In the genomic region with DNA sequence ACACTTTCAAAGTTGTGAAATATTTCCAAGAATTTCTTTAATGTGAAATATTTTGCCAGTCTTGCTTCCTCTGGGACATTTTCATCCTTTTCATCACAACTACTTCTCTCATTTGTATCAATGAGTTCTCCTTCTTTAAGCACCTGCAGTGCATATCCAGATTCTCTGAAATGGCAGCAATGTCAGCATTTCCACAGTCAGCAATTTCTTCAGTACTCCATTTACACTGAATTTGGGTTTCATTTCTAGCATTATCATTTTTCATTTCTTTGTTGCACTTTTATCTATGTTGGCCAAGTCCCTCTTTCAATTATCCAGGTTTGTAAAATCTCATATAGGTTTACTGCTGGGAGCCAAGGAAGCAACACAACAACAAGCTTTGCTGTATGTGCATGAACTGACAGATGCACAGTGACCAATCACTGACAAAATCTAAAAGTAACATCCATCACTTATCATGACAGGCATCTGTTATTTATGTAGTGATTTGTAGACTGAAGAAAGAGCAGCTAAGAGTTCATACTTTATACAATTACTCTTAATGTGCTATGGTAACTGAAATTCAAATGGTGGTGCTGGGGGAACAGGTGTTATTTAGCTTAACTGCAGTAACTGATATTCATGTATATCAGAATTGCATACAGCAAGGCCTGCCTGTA, we compare ENCODE assay signal across 23 cellular contexts. TPM values are rescaled to one million over a fixed set of nuclear protein-coding genes. Genes with fewer than 3 reads are reported as not detected.
DNase-seq lines count a peak whose midpoint lies in the region; ATAC-seq, FAIRE-seq and TF ChIP-seq lines count a peak whose summit lies in the region.
"Had no signal": no experiment of that assay in that cellular context is flagged by ENCODE, and none has a peak within 500 bp of the region (broad histone marks: within the 10 kb centered on the region; RNA-seq: fewer than 3 reads in every experiment).

No MANE protein-coding gene starts in this region.

- peaks cover 12 to 33% (median 23%) of the 10 kb centered on the region in 4 donors for H3K4me1 Mint-ChIP-seq in CD4-positive, alpha-beta memory T cell

- H3K9me3 ChIP-seq in A549: no peaks in the 10 kb centered on the region
- H3K9me3 ChIP-seq in CD4-positive, alpha-beta memory T cell (ENCODE audit: control insufficient read depth in 1 of 2, low read length in 2 of 2): no peaks in the 10 kb centered on the region

- H4K20me1 ChIP-seq in KMS-11 (ENCODE audit: insufficient read depth): no peaks in the 10 kb centered on the region

- intact Hi-C loops in CD4-positive, alpha-beta memory T cell (cut with micrococcal nuclease): loop anchor here (5.0 kb wide), 1 partner anchor 41 kb away; no protein-coding TSS in a partner anchor

- peak overlapping the region in 4 of 7 donors; percentile 28 to 47 (median 38) for H3K27ac Mint-ChIP-seq in CD4-positive, alpha-beta memory T cell
- H3K27ac Mint-ChIP-seq: T-helper 2 cell treated with Interferon-gamma antibody and Interleukin-4, amounts not matched to agents 5 μg/mL and 100 μg/mL, for 36 hours had no signal

- no peak overlapping the region for H3K27ac ChIP-seq in A549
- H3K27ac ChIP-seq in CD4-positive, alpha-beta memory T cell (ENCODE audit: low read depth, low read length): no peak overlapping the region
- H3K27ac ChIP-seq in KMS-11: peak overlapping the region; percentile 23; the same call in 1 of the 2 replicates
- H3K27ac ChIP-seq: HL-60 had no signal

- H3K27me3 ChIP-seq in CD4-positive, alpha-beta memory T cell (ENCODE audit: insufficient read depth, low read length): no peaks in the 10 kb centered on the region
- no peaks in the 10 kb centered on the region for H3K27me3 ChIP-seq in KMS-11 (ENCODE audit: insufficient read depth, low read depth)

- H3K4me3 ChIP-seq in A549: no peak overlapping the region
- no peak overlapping the region for H3K4me3 ChIP-seq in CD4-positive, alpha-beta memory T cell (ENCODE audit: low read length in 2 of 2)
- H3K4me3 ChIP-seq in KMS-11 (IDR thresholded peaks at IDR 0.05; ENCODE audit: insufficient read depth, low read depth, low read length): no peak overlapping the region

- TF ChIP-seq RAD21 in A549 (conservative IDR thresholded peaks at IDR 0.05 in 1 of 2, IDR thresholded peaks at IDR 0.05 in 1 of 2): no peak

- no peak for TF ChIP-seq POLR2A in A549 (IDR thresholded peaks at IDR 0.05; ENCODE audit: low read length)

- FAIRE-seq in A549 (lab: Jason Lieb, UNC): no peak

- no peak overlapping the region for H3K4me2 ChIP-seq in A549
- peak overlapping the region; percentile 23; the same call in 1 of the 2 replicates for H3K4me2 ChIP-seq in KMS-11

- TF ChIP-seq CTCF in A549 (IDR thresholded peaks at IDR 0.05) (no peak), KMS-11 (conservative IDR thresholded peaks at IDR 0.05; ENCODE audit: low read depth, low read length) (no peak)

- POLR2A ChIA-PET in A549 (lab: Yijun Ruan, JAX): no interaction called here
- POLR2A ChIA-PET in CD4-positive, alpha-beta memory T cell (lab: Charles Lee; ENCODE audit: partially characterized antibody): no interaction called here

- CTCF ChIA-PET in A549 (lab: Yijun Ruan, JAX): no interaction called here
- CTCF ChIA-PET in CD4-positive, alpha-beta memory T cell (lab: Charles Lee; ENCODE audit: partially characterized antibody): no interaction called here

- H3K27me3 Mint-ChIP-seq in CD4-positive, alpha-beta memory T cell: no peaks in the 10 kb centered on the region
- H3K27me3 Mint-ChIP-seq: CD8-positive, alpha-beta memory T cell had no signal

- TF ChIP-seq EP300 in A549 (IDR thresholded peaks at IDR 0.05): no peak

- H2AFZ ChIP-seq in KMS-11 (ENCODE audit: low read depth): no peak overlapping the region

- no peak overlapping the region for H3K9ac ChIP-seq in KMS-11

- ATAC-seq in A549: no peak
- ATAC-seq in HG03442 (IDR thresholded peaks at IDR 0.05; ENCODE audit: unreplicated experiment): no peak
- ATAC-seq: PC-3 had no signal

- H3K4me1 ChIP-seq in A549 (no peaks in the 10 kb centered on the region), KMS-11 (ENCODE audit: low read depth, poor library complexity, severe bottlenecking) (peaks cover 21% of the 10 kb centered on the region)
- H3K4me1 ChIP-seq in CD4-positive, alpha-beta memory T cell (ENCODE audit: insufficient read depth, low read length): peaks cover 8% of the 10 kb centered on the region

- H3K9me3 Mint-ChIP-seq in CD4-positive, alpha-beta memory T cell: no peaks in the 10 kb centered on the region
- H3K9me3 Mint-ChIP-seq: CD8-positive, alpha-beta memory T cell; T-helper 2 cell treated with Interferon-gamma antibody and Interleukin-4, amounts not matched to agents 5 μg/mL and 100 μg/mL, for 36 hours had no signal

- H3K79me2 ChIP-seq in KMS-11 (ENCODE audit: insufficient read depth, low read depth): peaks cover 4% of the 10 kb centered on the region; the same call in 1 of the 2 replicates

- peaks cover 33 to 35% of the 10 kb centered on the region in 2 donors for H3K36me3 Mint-ChIP-seq in CD4-positive, alpha-beta memory T cell

- no peak for DNase-seq in A549 (ENCODE audit: low read depth in 1 of 2, low spot score in 1 of 2)
- DNase-seq in CD4-positive, alpha-beta memory T cell: no peak
- DNase-seq in SK-N-DZ (ENCODE audit: low spot score): peak; percentile 8
- no peak for DNase-seq in SHP77 (lab: John Stamatoyannopoulos, UW)
- no peak for DNase-seq in stimulated activated CD4-positive, alpha-beta T cell treated with anti-CD3 and anti-CD28 coated beads, Interleukin-12 subunit alpha, Interleukin-12 subunit beta, amount 100 ng/mL, for 4 hours
- DNase-seq: C1 segment of cervical spinal cord; CD8-positive, alpha-beta memory T cell; DMS79 treated with DMSO at 0.1 percent for 48 hours; H7; NCI-H1105 treated with DMSO at 0.1 percent for 48 hours; NCI-H1694; NCI-H2081; NCI-H345; NCI-H524; NCI-H82; NK-92 treated with Interleukin-12 subunit alpha and Interleukin-12 subunit beta, amount 100 ng/mL, for 24 hours; PC-3; Right ventricle myocardium superior; T-helper 1 cell had no signal

- H3K4me3 Mint-ChIP-seq in CD4-positive, alpha-beta memory T cell: no peak overlapping the region
- H3K4me3 Mint-ChIP-seq: CD8-positive, alpha-beta memory T cell; T-helper 2 cell treated with Interferon-gamma antibody and Interleukin-4, amounts not matched to agents 5 μg/mL and 100 μg/mL, for 36 hours had no signal

- peaks cover 3% of the 10 kb centered on the region for H3K36me3 ChIP-seq in CD4-positive, alpha-beta memory T cell (ENCODE audit: insufficient read depth, low read length)
- H3K36me3 ChIP-seq in KMS-11 (ENCODE audit: insufficient read depth): 0 out of 2 replicates have a peak, but pooled peaks cover 6% of the 10 kb centered on the region

TF ChIP-seq in A549, 52 proteins besides CTCF, POLR2A, EP300 and RAD21:
- TF ChIP-seq CBX8 (IDR thresholded peaks at IDR 0.05) (no peak), MAFK (IDR thresholded peaks at IDR 0.05; ENCODE audit: partially characterized antibody) (peak; percentile 69), EHF (CRISPR knock-in tag; IDR thresholded peaks at IDR 0.05) (no peak), GATA3 (IDR thresholded peaks at IDR 0.05; ENCODE audit: borderline replicate concordance) (no peak)
- TF ChIP-seq, protein P1, sequence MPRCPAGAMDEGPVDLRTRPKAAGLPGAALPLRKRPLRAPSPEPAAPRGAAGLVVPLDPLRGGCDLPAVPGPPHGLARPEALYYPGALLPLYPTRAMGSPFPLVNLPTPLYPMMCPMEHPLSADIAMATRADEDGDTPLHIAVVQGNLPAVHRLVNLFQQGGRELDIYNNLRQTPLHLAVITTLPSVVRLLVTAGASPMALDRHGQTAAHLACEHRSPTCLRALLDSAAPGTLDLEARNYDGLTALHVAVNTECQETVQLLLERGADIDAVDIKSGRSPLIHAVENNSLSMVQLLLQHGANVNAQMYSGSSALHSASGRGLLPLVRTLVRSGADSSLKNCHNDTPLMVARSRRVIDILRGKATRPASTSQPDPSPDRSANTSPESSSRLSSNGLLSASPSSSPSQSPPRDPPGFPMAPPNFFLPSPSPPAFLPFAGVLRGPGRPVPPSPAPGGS (IDR thresholded peaks at IDR 0.05): no peak

RNA-seq across cellular contexts. Expression of a gene that starts 43.9 kb away (rescaled TPM):
- polyA plus RNA-seq in A549 (2011; rRNA removed) (108 and 119 TPM in 2 replicates), A549 (2017; fragmentation: RNase III; extraction: RNeasy Plus Mini Kit Qiagen cat#74134 plus additional on column Dnase treatment) (57.4 to 63.1 TPM (median 59.0 TPM) in 3 replicates)
- 69.5 and 77.4 TPM in 2 replicates for polyA plus RNA-seq in A549 (2012; cell fraction: cytosol; rRNA removed)
- polyA plus RNA-seq in A549 (2012; cell fraction: nucleus; rRNA removed): 111 and 118 TPM in 2 replicates
- 216 and 290 TPM in 2 replicates for polyA minus RNA-seq in A549 (2011; rRNA and poly(A)+ RNA removed)
- total RNA-seq in CD4-positive, alpha-beta memory T cell: 10 to 100 TPM; 78.7 to 79.3 TPM
- polyA plus RNA-seq in CD4-positive, alpha-beta memory T cell: 10 to 100 TPM; 34.5 to 39.2 TPM
- 104 and 110 TPM in 2 replicates for polyA plus RNA-seq in SK-N-DZ (2014; cell fraction: cytosol; rRNA removed)
- 88.2 and 313 TPM in 2 replicates for polyA plus RNA-seq in SK-N-DZ (2014; cell fraction: nucleus; rRNA removed)
